Comparison of ENCODE assay signal across 1 cellular context in the genomic region with DNA sequence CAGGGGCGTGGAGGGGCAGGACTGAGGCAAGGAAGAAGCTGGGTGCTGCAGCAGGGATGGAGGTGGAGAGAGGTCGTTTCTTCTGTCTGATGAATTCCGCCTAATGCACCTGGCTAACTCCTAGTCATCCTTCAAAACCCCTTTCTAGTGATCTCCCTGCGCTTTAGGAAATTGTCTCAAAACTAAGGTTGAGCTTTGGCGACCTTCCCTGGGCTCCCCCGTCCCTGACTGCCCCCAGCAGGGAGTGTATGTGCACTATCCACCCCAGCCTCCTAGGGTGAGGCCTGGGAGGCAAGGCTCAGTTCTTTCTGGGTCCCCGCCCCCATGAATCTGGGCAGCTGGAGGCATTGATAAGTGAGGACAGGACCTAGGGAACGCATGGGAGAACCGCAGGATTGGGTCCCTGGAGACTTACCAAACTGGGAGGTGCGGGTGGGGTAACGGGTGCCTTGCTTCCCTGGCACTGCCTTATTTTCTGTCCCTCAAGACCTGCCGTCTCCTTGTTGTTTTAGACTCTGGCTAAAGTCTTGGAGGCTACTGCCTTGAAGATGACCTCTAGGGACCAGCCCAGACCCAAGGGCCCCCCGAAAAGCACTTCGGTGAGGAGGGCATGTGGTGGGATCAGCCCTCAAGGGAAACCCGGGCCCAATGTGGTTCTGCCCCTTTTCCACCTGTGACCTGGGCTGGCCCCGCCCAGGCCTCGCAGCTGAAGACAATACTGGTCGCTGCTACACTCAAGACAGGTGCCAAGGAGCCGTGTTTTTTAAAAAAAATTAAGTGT.
TF ChIP-seq lines count a peak whose summit lies in the region.

No MANE protein-coding gene starts in this region.

TF ChIP-seq in K562, 482 proteins besides CTCF, POLR2A, EP300 and RAD21 (continues in another document):
- TF ChIP-seq CTBP1 (IDR thresholded peaks at IDR 0.05; ENCODE audit: borderline replicate concordance) = peak; percentile 54; the same call in 1 of the 2 replicates
- TF ChIP-seq HIVEP1 (CRISPR knock-in tag; IDR thresholded peaks at IDR 0.05) = no peak
- no peak for TF ChIP-seq TFAM (CRISPR knock-in tag; conservative IDR thresholded peaks at IDR 0.05)
- no peak for TF ChIP-seq RBFOX2 (IDR thresholded peaks at IDR 0.05; ENCODE audit: low read depth, low read length)
- TF ChIP-seq DACH1 (IDR thresholded peaks at IDR 0.05; ENCODE audit: partially characterized antibody) = peak; percentile 13
- no peak for TF ChIP-seq PTBP1 (IDR thresholded peaks at IDR 0.05; ENCODE audit: low read depth, low read length)
- TF ChIP-seq CBX5 (IDR thresholded peaks at IDR 0.05; ENCODE audit: borderline replicate concordance, low read depth) = no peak
- peak; percentile 69 to 96 for TF ChIP-seq RCOR1 (IDR thresholded peaks at IDR 0.05; ENCODE audit: borderline replicate concordance in 1 of 2, low read depth in 2 of 2, low read length in 2 of 2)
- TF ChIP-seq, protein P1, sequence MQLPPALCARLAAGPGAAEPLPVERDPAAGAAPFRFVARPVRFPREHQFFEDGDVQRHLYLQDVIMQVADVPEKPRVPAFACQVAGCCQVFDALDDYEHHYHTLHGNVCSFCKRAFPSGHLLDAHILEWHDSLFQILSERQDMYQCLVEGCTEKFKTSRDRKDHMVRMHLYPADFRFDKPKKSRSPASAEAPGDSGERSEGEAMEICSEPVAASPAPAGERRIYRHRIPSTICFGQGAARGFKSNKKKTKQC (CRISPR knock-in tag; IDR thresholded peaks at IDR 0.05) = no peak
- TF ChIP-seq SMARCE1 (IDR thresholded peaks at IDR 0.05) = no peak; the same call in 1 of the 2 replicates
- TF ChIP-seq SMAD4 (CRISPR knock-in tag; conservative IDR thresholded peaks at IDR 0.05) = no peak
- no peak for TF ChIP-seq ZNF23 (CRISPR knock-in tag; IDR thresholded peaks at IDR 0.05)
- TF ChIP-seq ZNF384 (IDR thresholded peaks at IDR 0.05; ENCODE audit: low read depth, low read length) = 0 out of 2 replicates have a peak, but pooled peaks have one; percentile 8
- no peak for TF ChIP-seq FOXM1 (IDR thresholded peaks at IDR 0.05; ENCODE audit: low read depth)
- 0 out of 2 replicates have a peak, but pooled peaks have one; percentile 25 for TF ChIP-seq FOXM1 (CRISPR knock-in tag; IDR thresholded peaks at IDR 0.05; ENCODE audit: low read depth)
- TF ChIP-seq ZNF589 (CRISPR knock-in tag; IDR thresholded peaks at IDR 0.05; ENCODE audit: low read depth) = no peak
- TF ChIP-seq BACH1 (tag; IDR thresholded peaks at IDR 0.05) = no peak
- TF ChIP-seq CREB1 (IDR thresholded peaks at IDR 0.05) = no peak
- TF ChIP-seq CREB1 (CRISPR knock-in tag; IDR thresholded peaks at IDR 0.05) = no peak
- TF ChIP-seq ARID1B (IDR thresholded peaks at IDR 0.05) = peak; percentile 82
- TF ChIP-seq TCF3 (CRISPR knock-in tag; IDR thresholded peaks at IDR 0.05) = peak; percentile 79
- TF ChIP-seq, protein P2, sequence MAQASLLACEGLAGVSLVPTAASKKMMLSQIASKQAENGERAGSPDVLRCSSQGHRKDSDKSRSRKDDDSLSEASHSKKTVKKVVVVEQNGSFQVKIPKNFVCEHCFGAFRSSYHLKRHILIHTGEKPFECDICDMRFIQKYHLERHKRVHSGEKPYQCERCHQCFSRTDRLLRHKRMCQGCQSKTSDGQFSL (CRISPR knock-in tag; IDR thresholded peaks at IDR 0.05) = no peak
- TF ChIP-seq, protein P2 (tag; IDR thresholded peaks at IDR 0.05) = no peak
- no peak for TF ChIP-seq ETV6 (IDR thresholded peaks at IDR 0.05; ENCODE audit: borderline replicate concordance in 1 of 2, low read depth in 2 of 2, low read length in 1 of 2)
- TF ChIP-seq ETV6 (CRISPR knock-in tag; IDR thresholded peaks at IDR 0.05; ENCODE audit: borderline replicate concordance) = no peak
- no peak for TF ChIP-seq CHD2 (IDR thresholded peaks at IDR 0.05; ENCODE audit: low read depth, low read length)
- TF ChIP-seq FUS (optimal IDR thresholded peaks at IDR 0.05; ENCODE audit: low read depth, low read length) = no peak
- TF ChIP-seq MXI1 (IDR thresholded peaks at IDR 0.05; ENCODE audit: low read depth, low read length) = no peak
- TF ChIP-seq ETV1 (tag; conservative IDR thresholded peaks at IDR 0.05; ENCODE audit: low read depth) = no peak
- TF ChIP-seq NCOR1 (IDR thresholded peaks at IDR 0.05) = 0 out of 2 replicates have a peak, but pooled peaks have one; percentile 60
- no peak for TF ChIP-seq NFRKB (IDR thresholded peaks at IDR 0.05; ENCODE audit: low read depth)
- TF ChIP-seq, protein P3, sequence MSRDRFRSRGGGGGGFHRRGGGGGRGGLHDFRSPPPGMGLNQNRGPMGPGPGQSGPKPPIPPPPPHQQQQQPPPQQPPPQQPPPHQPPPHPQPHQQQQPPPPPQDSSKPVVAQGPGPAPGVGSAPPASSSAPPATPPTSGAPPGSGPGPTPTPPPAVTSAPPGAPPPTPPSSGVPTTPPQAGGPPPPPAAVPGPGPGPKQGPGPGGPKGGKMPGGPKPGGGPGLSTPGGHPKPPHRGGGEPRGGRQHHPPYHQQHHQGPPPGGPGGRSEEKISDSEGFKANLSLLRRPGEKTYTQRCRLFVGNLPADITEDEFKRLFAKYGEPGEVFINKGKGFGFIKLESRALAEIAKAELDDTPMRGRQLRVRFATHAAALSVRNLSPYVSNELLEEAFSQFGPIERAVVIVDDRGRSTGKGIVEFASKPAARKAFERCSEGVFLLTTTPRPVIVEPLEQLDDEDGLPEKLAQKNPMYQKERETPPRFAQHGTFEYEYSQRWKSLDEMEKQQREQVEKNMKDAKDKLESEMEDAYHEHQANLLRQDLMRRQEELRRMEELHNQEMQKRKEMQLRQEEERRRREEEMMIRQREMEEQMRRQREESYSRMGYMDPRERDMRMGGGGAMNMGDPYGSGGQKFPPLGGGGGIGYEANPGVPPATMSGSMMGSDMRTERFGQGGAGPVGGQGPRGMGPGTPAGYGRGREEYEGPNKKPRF (IDR thresholded peaks at IDR 0.05; ENCODE audit: low read depth, low read length) = no peak
- TF ChIP-seq, protein P4, sequence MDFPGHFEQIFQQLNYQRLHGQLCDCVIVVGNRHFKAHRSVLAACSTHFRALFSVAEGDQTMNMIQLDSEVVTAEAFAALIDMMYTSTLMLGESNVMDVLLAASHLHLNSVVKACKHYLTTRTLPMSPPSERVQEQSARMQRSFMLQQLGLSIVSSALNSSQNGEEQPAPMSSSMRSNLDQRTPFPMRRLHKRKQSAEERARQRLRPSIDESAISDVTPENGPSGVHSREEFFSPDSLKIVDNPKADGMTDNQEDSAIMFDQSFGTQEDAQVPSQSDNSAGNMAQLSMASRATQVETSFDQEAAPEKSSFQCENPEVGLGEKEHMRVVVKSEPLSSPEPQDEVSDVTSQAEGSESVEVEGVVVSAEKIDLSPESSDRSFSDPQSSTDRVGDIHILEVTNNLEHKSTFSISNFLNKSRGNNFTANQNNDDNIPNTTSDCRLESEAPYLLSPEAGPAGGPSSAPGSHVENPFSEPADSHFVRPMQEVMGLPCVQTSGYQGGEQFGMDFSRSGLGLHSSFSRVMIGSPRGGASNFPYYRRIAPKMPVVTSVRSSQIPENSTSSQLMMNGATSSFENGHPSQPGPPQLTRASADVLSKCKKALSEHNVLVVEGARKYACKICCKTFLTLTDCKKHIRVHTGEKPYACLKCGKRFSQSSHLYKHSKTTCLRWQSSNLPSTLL (IDR thresholded peaks at IDR 0.05) = no peak
- no peak for TF ChIP-seq ZNF134 (CRISPR knock-in tag; conservative IDR thresholded peaks at IDR 0.05)
- peak; percentile 34; the same call in 1 of the 2 replicates for TF ChIP-seq LEF1 (IDR thresholded peaks at IDR 0.05)
- no peak for TF ChIP-seq CBX8 (IDR thresholded peaks at IDR 0.05; ENCODE audit: borderline replicate concordance, extremely low read depth, low read depth, low read length, poor library complexity, severe bottlenecking)
- peak; percentile 33; the same call in 1 of the 2 replicates for TF ChIP-seq TEAD4 (IDR thresholded peaks at IDR 0.05; ENCODE audit: low read length)
- TF ChIP-seq TEAD4 (CRISPR knock-in tag; IDR thresholded peaks at IDR 0.05; ENCODE audit: borderline replicate concordance) = no peak
- TF ChIP-seq CXXC5 (CRISPR knock-in tag; IDR thresholded peaks at IDR 0.05) = no peak
- TF ChIP-seq GTF2E2 (tag; IDR thresholded peaks at IDR 0.05) = no peak
- peak; percentile 4 for TF ChIP-seq TBP (optimal IDR thresholded peaks at IDR 0.05; ENCODE audit: low read depth, low read length)
- TF ChIP-seq KLF16 (IDR thresholded peaks at IDR 0.05) = peak; percentile 12; the same call in 1 of the 2 replicates
- 0 out of 2 replicates have a peak, but pooled peaks have one; percentile 22 for TF ChIP-seq TARDBP (IDR thresholded peaks at IDR 0.05)
- peak; percentile 84 for TF ChIP-seq CBFA2T3 (IDR thresholded peaks at IDR 0.05)
- TF ChIP-seq, protein P5, sequence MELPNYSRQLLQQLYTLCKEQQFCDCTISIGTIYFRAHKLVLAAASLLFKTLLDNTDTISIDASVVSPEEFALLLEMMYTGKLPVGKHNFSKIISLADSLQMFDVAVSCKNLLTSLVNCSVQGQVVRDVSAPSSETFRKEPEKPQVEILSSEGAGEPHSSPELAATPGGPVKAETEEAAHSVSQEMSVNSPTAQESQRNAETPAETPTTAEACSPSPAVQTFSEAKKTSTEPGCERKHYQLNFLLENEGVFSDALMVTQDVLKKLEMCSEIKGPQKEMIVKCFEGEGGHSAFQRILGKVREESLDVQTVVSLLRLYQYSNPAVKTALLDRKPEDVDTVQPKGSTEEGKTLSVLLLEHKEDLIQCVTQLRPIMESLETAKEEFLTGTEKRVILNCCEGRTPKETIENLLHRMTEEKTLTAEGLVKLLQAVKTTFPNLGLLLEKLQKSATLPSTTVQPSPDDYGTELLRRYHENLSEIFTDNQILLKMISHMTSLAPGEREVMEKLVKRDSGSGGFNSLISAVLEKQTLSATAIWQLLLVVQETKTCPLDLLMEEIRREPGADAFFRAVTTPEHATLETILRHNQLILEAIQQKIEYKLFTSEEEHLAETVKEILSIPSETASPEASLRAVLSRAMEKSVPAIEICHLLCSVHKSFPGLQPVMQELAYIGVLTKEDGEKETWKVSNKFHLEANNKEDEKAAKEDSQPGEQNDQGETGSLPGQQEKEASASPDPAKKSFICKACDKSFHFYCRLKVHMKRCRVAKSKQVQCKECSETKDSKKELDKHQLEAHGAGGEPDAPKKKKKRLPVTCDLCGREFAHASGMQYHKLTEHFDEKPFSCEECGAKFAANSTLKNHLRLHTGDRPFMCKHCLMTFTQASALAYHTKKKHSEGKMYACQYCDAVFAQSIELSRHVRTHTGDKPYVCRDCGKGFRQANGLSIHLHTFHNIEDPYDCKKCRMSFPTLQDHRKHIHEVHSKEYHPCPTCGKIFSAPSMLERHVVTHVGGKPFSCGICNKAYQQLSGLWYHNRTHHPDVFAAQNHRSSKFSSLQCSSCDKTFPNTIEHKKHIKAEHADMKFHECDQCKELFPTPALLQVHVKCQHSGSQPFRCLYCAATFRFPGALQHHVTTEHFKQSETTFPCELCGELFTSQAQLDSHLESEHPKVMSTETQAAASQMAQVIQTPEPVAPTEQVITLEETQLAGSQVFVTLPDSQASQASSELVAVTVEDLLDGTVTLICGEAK (IDR thresholded peaks at IDR 0.05) = 0 out of 2 replicates have a peak, but pooled peaks have one; percentile 12
- TF ChIP-seq, protein P5 (CRISPR knock-in tag; IDR thresholded peaks at IDR 0.05) = no peak
- TF ChIP-seq, protein P6, sequence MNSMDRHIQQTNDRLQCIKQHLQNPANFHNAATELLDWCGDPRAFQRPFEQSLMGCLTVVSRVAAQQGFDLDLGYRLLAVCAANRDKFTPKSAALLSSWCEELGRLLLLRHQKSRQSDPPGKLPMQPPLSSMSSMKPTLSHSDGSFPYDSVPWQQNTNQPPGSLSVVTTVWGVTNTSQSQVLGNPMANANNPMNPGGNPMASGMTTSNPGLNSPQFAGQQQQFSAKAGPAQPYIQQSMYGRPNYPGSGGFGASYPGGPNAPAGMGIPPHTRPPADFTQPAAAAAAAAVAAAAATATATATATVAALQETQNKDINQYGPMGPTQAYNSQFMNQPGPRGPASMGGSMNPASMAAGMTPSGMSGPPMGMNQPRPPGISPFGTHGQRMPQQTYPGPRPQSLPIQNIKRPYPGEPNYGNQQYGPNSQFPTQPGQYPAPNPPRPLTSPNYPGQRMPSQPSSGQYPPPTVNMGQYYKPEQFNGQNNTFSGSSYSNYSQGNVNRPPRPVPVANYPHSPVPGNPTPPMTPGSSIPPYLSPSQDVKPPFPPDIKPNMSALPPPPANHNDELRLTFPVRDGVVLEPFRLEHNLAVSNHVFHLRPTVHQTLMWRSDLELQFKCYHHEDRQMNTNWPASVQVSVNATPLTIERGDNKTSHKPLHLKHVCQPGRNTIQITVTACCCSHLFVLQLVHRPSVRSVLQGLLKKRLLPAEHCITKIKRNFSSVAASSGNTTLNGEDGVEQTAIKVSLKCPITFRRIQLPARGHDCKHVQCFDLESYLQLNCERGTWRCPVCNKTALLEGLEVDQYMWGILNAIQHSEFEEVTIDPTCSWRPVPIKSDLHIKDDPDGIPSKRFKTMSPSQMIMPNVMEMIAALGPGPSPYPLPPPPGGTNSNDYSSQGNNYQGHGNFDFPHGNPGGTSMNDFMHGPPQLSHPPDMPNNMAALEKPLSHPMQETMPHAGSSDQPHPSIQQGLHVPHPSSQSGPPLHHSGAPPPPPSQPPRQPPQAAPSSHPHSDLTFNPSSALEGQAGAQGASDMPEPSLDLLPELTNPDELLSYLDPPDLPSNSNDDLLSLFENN (IDR thresholded peaks at IDR 0.05; ENCODE audit: low read depth in 2 of 2, low read length in 2 of 2) = 0 out of 4 replicates have a peak, but pooled peaks of 1 of the 2 experiments have one; percentile 41
- TF ChIP-seq ZNF778 (CRISPR knock-in tag; IDR thresholded peaks at IDR 0.05) = no peak
